ENCODE assay signal across 18 cellular contexts in genomic region chr11:133198326-133198725, GRCh38.
"Had no signal": no experiment of that assay in that cellular context is flagged by ENCODE, and none has a peak within 500 bp of the region (broad histone marks: within the 10 kb centered on the region; RNA-seq: fewer than 3 reads in every experiment).

No MANE protein-coding gene starts in this region.

- H3K36me3 ChIP-seq: colonic mucosa, spleen, tibial nerve had no signal

- H3K27me3 ChIP-seq: colonic mucosa, testis, tibial nerve had no signal

- H3K4me3 ChIP-seq: colonic mucosa, mucosa of descending colon, spleen, testis, tibial nerve had no signal

- H3K27ac ChIP-seq: colonic mucosa, spleen, testis, tibial nerve had no signal

- H3K9me3 ChIP-seq: colonic mucosa, mucosa of descending colon, spleen, testis, tibial nerve had no signal

- ATAC-seq: left lobe of liver; mucosa of descending colon; naive thymus-derived CD8-positive, alpha-beta T cell; sciatic nerve; stimulated activated naive B cell treated with anti-CD40 and anti-IgM and Interleukin-4, amounts not matched to agents 10 μg/mL and 1 μg/mL and 100 μg/mL, for 72 hours; stimulated activated naive CD8-positive, alpha-beta T cell treated with anti-CD3 and anti-CD28 coated beads, Interleukin-15, amount 100 ng/mL, for 72 hours had no signal

- H3K4me1 ChIP-seq: colonic mucosa, spleen, testis, tibial nerve had no signal

- DNase-seq: colonic mucosa; dermis blood vessel endothelial cell; foreskin melanocyte; hippocampal formation; mammary epithelial cell; mucosa of descending colon; naive thymus-derived CD8-positive, alpha-beta T cell; posterior cingulate gyrus; spleen; stimulated activated CD4-positive, alpha-beta T cell treated with anti-CD3 and anti-CD28 coated beads, Interleukin-15, amount 100 ng/mL, for 24 hours; stimulated activated CD4-positive, alpha-beta T cell treated with anti-CD3 and anti-CD28 coated beads, Interleukin-1b, Interleukin-23, amount 100 ng/mL, for 48 hours; stimulated activated CD4-positive, alpha-beta T cell treated with anti-CD3 and anti-CD28 coated beads, Interleukin-4, amount 100 ng/mL, for 24 hours; stimulated activated naive B cell treated with anti-CD40 and anti-IgM and Interleukin-4, amounts not matched to agents 10 μg/mL and 1 μg/mL and 100 μg/mL, for 72 hours; stimulated activated naive CD8-positive, alpha-beta T cell treated with anti-CD3 and anti-CD28 coated beads, Interleukin-15, amount 100 ng/mL, for 72 hours; testis had no signal
